25 cellular contexts compared by ENCODE assay signal in the genomic region with DNA sequence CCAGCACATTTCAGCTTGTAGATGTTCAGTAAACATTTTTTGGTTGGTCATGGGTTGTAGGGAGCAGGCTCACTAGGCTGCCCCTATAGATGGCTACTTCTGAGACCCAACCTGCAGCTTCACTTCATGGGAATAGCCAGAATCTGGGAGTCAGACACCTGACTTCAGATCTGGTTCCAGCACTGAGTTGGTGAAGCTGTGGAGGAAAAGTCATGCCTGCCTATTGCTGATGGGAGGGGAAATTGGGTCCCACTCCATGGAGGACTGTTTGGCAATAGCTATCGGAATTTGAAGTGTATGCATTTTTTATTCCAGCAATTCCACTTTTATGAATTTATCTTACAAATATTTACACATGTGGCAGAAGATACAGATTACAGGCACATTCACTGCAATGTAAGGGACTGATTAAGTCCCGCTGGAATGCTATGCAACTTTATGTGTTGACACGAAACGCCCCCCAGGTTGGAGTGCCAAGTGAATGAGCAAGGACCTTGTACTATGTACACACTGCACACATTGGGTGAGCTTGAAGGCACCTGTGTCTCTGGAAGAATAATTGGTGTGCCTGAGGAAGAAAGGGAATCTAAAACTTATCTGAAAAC. TPM values are rescaled to one million over a fixed set of nuclear protein-coding genes. Genes with fewer than 3 reads are reported as not detected.
DNase-seq lines count a peak whose midpoint lies in the region; ATAC-seq, FAIRE-seq and TF ChIP-seq lines count a peak whose summit lies in the region.
"Had no signal": no experiment of that assay in that cellular context is flagged by ENCODE, and none has a peak within 500 bp of the region (broad histone marks: within the 10 kb centered on the region; RNA-seq: fewer than 3 reads in every experiment).

No MANE protein-coding gene starts in this region.

- peaks cover 5 to 34% of the 10 kb centered on the region in 2 donors for H3K4me1 ChIP-seq in left lung
- H3K4me1 ChIP-seq: A549, suprapubic skin had no signal

- H3K4me3 ChIP-seq in bronchial epithelial cell (ENCODE audit: low read depth, low read length) (no peak overlapping the region), left lung (no peak overlapping the region)
- H3K4me3 ChIP-seq: A549; BLaER1 treated with 17β-estradiol and CSF1 and Interleukin-3, amounts not matched to agents 10 nM and 100 nM; K562; suprapubic skin had no signal

- ATAC-seq in left lung (peak; percentile 74), HG03460 (IDR thresholded peaks at IDR 0.05; ENCODE audit: unreplicated experiment) (no peak), GM21529 (IDR thresholded peaks at IDR 0.05; ENCODE audit: unreplicated experiment) (no peak)
- ATAC-seq: A549; activated CD8-positive, alpha-beta T cell treated with anti-CD3 and anti-CD28 coated beads, Interleukin-2, amount 10 ng/mL, durations not matched to agents 7 days and 5 days; esophagus mucosa; K562; sciatic nerve had no signal

- H3K27ac ChIP-seq in left lung: peak overlapping the region in 1 of 2 donors; percentile 15
- H3K27ac ChIP-seq: A549, RWPE1, suprapubic skin had no signal

- FAIRE-seq in bronchial epithelial cell (lab: Jason Lieb, UNC): no peak
- FAIRE-seq: A549, K562 had no signal

- H3K27me3 ChIP-seq in bronchial epithelial cell (ENCODE audit: control insufficient read depth, insufficient read depth, low read length) (peaks cover 7% of the 10 kb centered on the region), left lung (no peaks in the 10 kb centered on the region)
- H3K27me3 ChIP-seq: BLaER1 treated with 17β-estradiol and CSF1 and Interleukin-3, amounts not matched to agents 10 nM and 100 nM had no signal

- H3K9me3 ChIP-seq in left lung: no peaks in the 10 kb centered on the region
- H3K9me3 ChIP-seq: A549, suprapubic skin had no signal

- intact Hi-C loops in left lung (cut with DNase I): no loop called here

- TF ChIP-seq CTCF in bronchial epithelial cell (IDR thresholded peaks at IDR 0.05; ENCODE audit: insufficient read depth, low read length, severe bottlenecking) (no peak), left lung (IDR thresholded peaks at IDR 0.05) (no peak)

- peak; percentile 36 for DNase-seq in AG08396 (ENCODE audit: low spot score)
- DNase-seq in HS-5 (ENCODE audit: low read depth): peak; percentile 74
- peak; percentile 71 for DNase-seq in bronchial epithelial cell (ENCODE audit: low read depth)
- DNase-seq in left lung: peak in 1 of 2 donors; percentile 56
- DNase-seq in NCI-H146 treated with DMSO at 0.1 percent for 48 hours (lab: John Stamatoyannopoulos, UW; ENCODE audit: unreplicated experiment): no peak
- DNase-seq in activated CD4-positive, CD25-positive, alpha-beta regulatory T cell (lab: John Stamatoyannopoulos, UW): no peak
- DNase-seq: activated CD8-positive, alpha-beta T cell treated with anti-CD3 and anti-CD28 coated beads, Interleukin-2, amount 10 ng/mL, durations not matched to agents 7 days and 5 days; activated naive CD4-positive, alpha-beta T cell treated with anti-CD3 and anti-CD28 coated beads, Interleukin-2, amount 10 ng/mL, durations not matched to agents 7 days and 5 days; activated T-cell treated with anti-CD3 and anti-CD28 coated beads, Interleukin-2, amount 50 U/mL, for 48 hours; aorta; cerebellar nuclear complex; NCI-H1048; NCI-H2029 treated with DMSO at 0.1 percent for 48 hours; NCI-H510A; T1000 had no signal

- no peaks in the 10 kb centered on the region for H3K36me3 ChIP-seq in bronchial epithelial cell (ENCODE audit: control insufficient read depth, insufficient read depth, low read length)
- H3K36me3 ChIP-seq in left lung: no peaks in the 10 kb centered on the region
- H3K36me3 ChIP-seq: BLaER1 treated with 17β-estradiol and CSF1 and Interleukin-3, amounts not matched to agents 10 nM and 100 nM; suprapubic skin had no signal

RNA-seq across cellular contexts. Expression of a gene that starts 7.8 kb away (rescaled TPM):
- total RNA-seq in bronchial epithelial cell (not detected in 2 replicates), left lung (10 to 100 TPM; 18.9 to 84.5 TPM)
- total RNA-seq: K562, lung microvascular endothelial cell had no signal

RNA-seq across cellular contexts. Expression of a gene that starts 26.3 kb away (rescaled TPM):
- total RNA-seq in bronchial epithelial cell: under 0.01 TPM in 1 of 2 replicates, not detected in the other
- under 1 TPM in 1 of 2 donors, not detected in 1; 0.20 TPM for total RNA-seq in left lung
- total RNA-seq: esophagus mucosa, K562, lung microvascular endothelial cell, sciatic nerve had no signal

Comparison
In these comparisons a context has a peak if more than half of its experiments do, and no peak if none do; other contexts are left out.
1. DNase-seq: peak in AG08396 (single experiment), HS-5 (single experiment) and bronchial epithelial cell (single experiment); none in NCI-H146 treated with DMSO at 0.1 percent for 48 hours (single experiment) and activated CD4-positive, CD25-positive, alpha-beta regulatory T cell (0 of 4).
2. RNA of a gene that starts 7.8 kb away (total RNA-seq): 18.9 to 84.5 TPM in left lung; not detected in bronchial epithelial cell; every median in the first group is over 10 times any median in the second.